Comparison of ENCODE assay signal across 24 cellular contexts in the genomic region with DNA sequence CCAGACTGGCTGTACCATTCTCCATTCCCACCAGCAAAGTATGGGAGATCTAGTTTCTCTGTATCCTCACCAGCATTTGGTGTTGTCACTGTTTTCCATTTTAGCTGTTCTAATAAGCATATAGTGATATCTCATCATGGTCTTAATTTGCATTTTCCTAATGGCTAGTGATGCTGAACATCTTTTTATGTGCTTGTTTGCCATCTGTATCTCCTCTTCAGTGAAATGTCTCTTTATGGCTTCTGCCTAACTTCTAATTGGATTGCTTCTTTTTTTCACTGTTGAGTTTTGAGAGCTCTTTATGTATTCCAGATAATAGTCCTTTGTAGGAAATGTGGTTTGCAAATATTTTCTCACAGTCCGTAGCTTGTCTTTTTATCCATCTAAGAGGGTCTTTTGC. TPM values are rescaled to one million over a fixed set of nuclear protein-coding genes. Genes with fewer than 3 reads are reported as not detected.
DNase-seq lines count a peak whose midpoint lies in the region; ATAC-seq, FAIRE-seq and TF ChIP-seq lines count a peak whose summit lies in the region.
"Had no signal": no experiment of that assay in that cellular context is flagged by ENCODE, and none has a peak within 500 bp of the region (broad histone marks: within the 10 kb centered on the region; RNA-seq: fewer than 3 reads in every experiment).

No MANE protein-coding gene starts in this region.

- H3K27ac Mint-ChIP-seq in HFFc6, result no peak overlapping the region
- H3K27ac Mint-ChIP-seq: CD4-positive, alpha-beta T cell had no signal

- H3K79me2 ChIP-seq in DOHH2 (ENCODE audit: control insufficient read depth, low read length) (no peaks in the 10 kb centered on the region), K562 (ENCODE audit: control insufficient read depth, insufficient read depth, low read length) (no peaks in the 10 kb centered on the region)

- H3K4me3 ChIP-seq in DOHH2 (ENCODE audit: low read length), result no peak overlapping the region
- H3K4me3 ChIP-seq in K562, result no peak overlapping the region
- H3K4me3 ChIP-seq: BLaER1 treated with 17β-estradiol and CSF1 and Interleukin-3, amounts not matched to agents 10 nM and 100 nM; GM12878; GM23248 had no signal

- TF ChIP-seq CTCF in DOHH2 (IDR thresholded peaks at IDR 0.05; ENCODE audit: low read depth, low read length, poor library complexity, severe bottlenecking) (no peak), K562 (IDR thresholded peaks at IDR 0.05 in 2 of 3, conservative IDR thresholded peaks at IDR 0.05 in 1 of 3; ENCODE audit: insufficient read depth in 2 of 3, low read depth in 1 of 3, low read length in 3 of 3) (no peak), HFFc6 (IDR thresholded peaks at IDR 0.05) (no peak)

- TF ChIP-seq RAD21 in K562 (CRISPR knock-in tag; conservative IDR thresholded peaks at IDR 0.05 in 1 of 2, IDR thresholded peaks at IDR 0.05 in 1 of 2), result no peak

- H4K20me1 ChIP-seq in DOHH2 (ENCODE audit: control insufficient read depth, insufficient read depth, low read depth, low read length), result no peaks in the 10 kb centered on the region
- H4K20me1 ChIP-seq in K562 (replicated peaks; ENCODE audit: control insufficient read depth, insufficient read depth, low read length), result no peaks in the 10 kb centered on the region; the same call in 1 of the 2 replicates
- H4K20me1 ChIP-seq: BLaER1 treated with 17β-estradiol and CSF1 and Interleukin-3, amounts not matched to agents 10 nM and 100 nM had no signal

- no peak overlapping the region for H2AFZ ChIP-seq in K562 (ENCODE audit: low read depth, low read length)
- H2AFZ ChIP-seq: GM23248 had no signal

- H3K4me1 Mint-ChIP-seq in HFFc6 (ENCODE audit: low read depth), result peaks cover 20% of the 10 kb centered on the region
- H3K4me1 Mint-ChIP-seq: CD14-positive monocyte had no signal

- H3K9ac ChIP-seq in K562 (ENCODE audit: insufficient read depth in 1 of 2, low read depth in 2 of 2, low read length in 2 of 2), result no peak overlapping the region
- H3K9ac ChIP-seq: BLaER1 treated with 17β-estradiol and CSF1 and Interleukin-3, amounts not matched to agents 10 nM and 100 nM; GM23248 had no signal

- no peak for FAIRE-seq in K562 (lab: Jason Lieb, UNC)
- FAIRE-seq: D721Med, GM12878, GM19239, H1 had no signal

- no peaks in the 10 kb centered on the region for H3K36me3 Mint-ChIP-seq in HFFc6 (ENCODE audit: low read depth)
- H3K36me3 Mint-ChIP-seq: CD14-positive monocyte; CD8-positive, alpha-beta memory T cell had no signal

- no TSS peak for BruUV-seq in K562 (replicated peaks; lab: Mats Ljungman, UMichigan)

- TF ChIP-seq EP300 in K562 (IDR thresholded peaks at IDR 0.05; ENCODE audit: low read length), result no peak

- peak; percentile 57 for DNase-seq in NCI-H524 treated with DMSO at 0.1 percent for 48 hours (lab: John Stamatoyannopoulos, UW)
- no peak for DNase-seq in K562 (ENCODE audit: extremely low read depth in 1 of 4, low spot score in 3 of 4)
- DNase-seq in posterior cingulate gyrus, result no peak
- no peak for DNase-seq in DMS153 treated with DMSO at 0.1 percent for 48 hours (lab: John Stamatoyannopoulos, UW; ENCODE audit: unreplicated experiment)
- no peak for DNase-seq in NCI-H128 (lab: John Stamatoyannopoulos, UW; ENCODE audit: unreplicated experiment)
- DNase-seq in HFFc6, result no peak
- DNase-seq: BE2C; CD4-positive, alpha-beta T cell; CD8-positive, alpha-beta memory T cell; DMS 273 treated with DMSO at 0.1 percent for 48 hours; DMS53; DND-41; EL; GDM1; GM23248; H7 had no signal

- no peaks in the 10 kb centered on the region for H3K9me3 Mint-ChIP-seq in HFFc6
- H3K9me3 Mint-ChIP-seq: CD4-positive, alpha-beta T cell; CD8-positive, alpha-beta memory T cell had no signal

- H3K36me3 ChIP-seq in DOHH2 (ENCODE audit: control insufficient read depth, low read length) (no peaks in the 10 kb centered on the region), K562 (ENCODE audit: control insufficient read depth, insufficient read depth, low read length) (no peaks in the 10 kb centered on the region)
- H3K36me3 ChIP-seq: BE2C had no signal

- no peaks in the 10 kb centered on the region for H3K9me3 ChIP-seq in DOHH2 (ENCODE audit: control insufficient read depth, insufficient read depth, low read length)
- no peaks in the 10 kb centered on the region for H3K9me3 ChIP-seq in K562 (replicated peaks; ENCODE audit: control insufficient read depth, insufficient read depth, low read depth, low read length)
- H3K9me3 ChIP-seq: BE2C had no signal

- H3K27ac ChIP-seq in DOHH2 (ENCODE audit: low read depth, low read length) (no peak overlapping the region), K562 (ENCODE audit: extremely low read depth, low read depth, low read length) (no peak overlapping the region)
- H3K27ac ChIP-seq: BLaER1 treated with 17β-estradiol and CSF1 and Interleukin-3, amounts not matched to agents 10 nM and 100 nM; GM23248 had no signal

- 0% methylated on average over 1 of the region's 1 CpG for WGBS in K562 (ENCODE audit: insufficient coverage, low coverage, missing lambda C conversion rate)

- no peak overlapping the region for H3K4me3 Mint-ChIP-seq in HFFc6
- H3K4me3 Mint-ChIP-seq: CD14-positive monocyte; CD4-positive, alpha-beta T cell; CD8-positive, alpha-beta memory T cell had no signal

- CTCF ChIA-PET in K562 (lab: Yijun Ruan, JAX; ENCODE audit: low intra/inter-chr PET ratio), result no interaction called here

- H3F3A ChIP-seq in DOHH2 (ENCODE audit: control insufficient read depth, insufficient read depth), result no peaks in the 10 kb centered on the region

- H3K4me1 ChIP-seq in DOHH2 (ENCODE audit: control insufficient read depth, low read length) (peaks cover 32% of the 10 kb centered on the region), K562 (replicated peaks in 1 of 2; ENCODE audit: control insufficient read depth in 2 of 2, insufficient read depth in 2 of 2, low read length in 2 of 2) (no peaks in the 10 kb centered on the region)
- H3K4me1 ChIP-seq: BE2C had no signal

- POLR2A ChIA-PET in K562 (lab: Yijun Ruan, JAX), result no interaction called here

- ATAC-seq in K562, result no peak
- ATAC-seq: GM12878, HCT116 had no signal

- in situ Hi-C loops in K562 (cut with MboI), result no loop called here

- H3K9me1 ChIP-seq in K562 (ENCODE audit: control insufficient read depth, insufficient read depth, low read length), result no peaks in the 10 kb centered on the region

- no peaks in the 10 kb centered on the region for H3K27me3 ChIP-seq in DOHH2 (ENCODE audit: control insufficient read depth, low read length)
- H3K27me3 ChIP-seq in K562 (ENCODE audit: control insufficient read depth in 2 of 2, insufficient read depth in 2 of 2, low read length in 2 of 2), result peaks cover 5 to 26% of the 10 kb centered on the region in 2 experiments
- H3K27me3 ChIP-seq: BE2C; BLaER1 treated with 17β-estradiol and CSF1 and Interleukin-3, amounts not matched to agents 10 nM and 100 nM had no signal

- H3K4me2 ChIP-seq in DOHH2 (ENCODE audit: low read length) (peak overlapping the region; percentile 20), K562 (ENCODE audit: insufficient read depth, low read length) (no peak overlapping the region)

- intact Hi-C loops in K562 (cut with micrococcal nuclease) (no loop called here), posterior cingulate gyrus (cut with DNase I) (no loop called here)

- no peaks in the 10 kb centered on the region for H3K9me2 ChIP-seq in DOHH2 (replicated peaks; ENCODE audit: control insufficient read depth, low read length)

- TF ChIP-seq POLR2A in K562 (conservative IDR thresholded peaks at IDR 0.05), result no peak

- peaks cover 4% of the 10 kb centered on the region; the same call in 1 of the 2 replicates for H3K27me3 Mint-ChIP-seq in HFFc6 (ENCODE audit: insufficient read depth)

TF ChIP-seq in K562, 482 proteins besides CTCF, POLR2A, EP300 and RAD21 (continues in another document):
- TF ChIP-seq, protein P1, sequence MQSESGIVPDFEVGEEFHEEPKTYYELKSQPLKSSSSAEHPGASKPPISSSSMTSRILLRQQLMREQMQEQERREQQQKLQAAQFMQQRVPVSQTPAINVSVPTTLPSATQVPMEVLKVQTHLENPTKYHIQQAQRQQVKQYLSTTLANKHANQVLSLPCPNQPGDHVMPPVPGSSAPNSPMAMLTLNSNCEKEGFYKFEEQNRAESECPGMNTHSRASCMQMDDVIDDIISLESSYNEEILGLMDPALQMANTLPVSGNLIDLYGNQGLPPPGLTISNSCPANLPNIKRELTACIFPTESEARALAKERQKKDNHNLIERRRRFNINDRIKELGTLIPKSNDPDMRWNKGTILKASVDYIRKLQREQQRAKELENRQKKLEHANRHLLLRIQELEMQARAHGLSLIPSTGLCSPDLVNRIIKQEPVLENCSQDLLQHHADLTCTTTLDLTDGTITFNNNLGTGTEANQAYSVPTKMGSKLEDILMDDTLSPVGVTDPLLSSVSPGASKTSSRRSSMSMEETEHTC (IDR thresholded peaks at IDR 0.05), result no peak

RNA-seq across cellular contexts. Expression of a gene that starts 18.9 kb away (rescaled TPM):
- 1.2 and 1.6 TPM in 2 replicates for total RNA-seq in K562 (2011; cell fraction: chromatin; rRNA removed; ENCODE audit: low replicate concordance)
- 2.5 and 3.7 TPM in 2 replicates for total RNA-seq in K562 (2011; cell fraction: nucleolus; rRNA removed)
- total RNA-seq in K562 (2011; cell fraction: nucleoplasm; rRNA removed), result 1.1 and 2.7 TPM in 2 replicates
- 2.0 and 3.2 TPM in 2 replicates for total RNA-seq in K562 (2014; rRNA removed)
- total RNA-seq in K562 (2014; rRNA removed; fragmentation: Illumina TruSeq; extraction: Trizol), result 0.10 and 0.22 TPM in 2 replicates
- 0.62 and 0.79 TPM in 2 replicates for total RNA-seq in K562 (2015; rRNA removed; fragmentation: Illumina TruSeq; extraction: Trizol)
- 1.7 and 2.8 TPM in 2 replicates for total RNA-seq in K562 (2021)
- 0.47 and 1.5 TPM in 2 replicates for polyA plus RNA-seq in K562 (2011; rRNA removed)
- 1.5 and 2.1 TPM in 2 replicates for polyA plus RNA-seq in K562 (2011; cell fraction: cytosol; rRNA removed)
- 2.0 TPM in 2 replicates for polyA plus RNA-seq in K562 (2011; cell fraction: nucleus; rRNA removed)
- 1.5 and 2.9 TPM in 2 replicates for polyA plus RNA-seq in K562 (2012)
- polyA plus RNA-seq in K562 (2014; fragmentation: Illumina TruSeq; extraction: Trizol), result 0.97 and 2.2 TPM in 2 replicates
- under 1 TPM in 1 of 2 experiments, not detected in 1; 0.04 TPM for polyA plus RNA-seq in K562 (2014; fragmentation: Nextera tagmentation; extraction: Ambion mirVana)
- polyA plus RNA-seq in K562 (2014; rRNA removed), result 1.6 and 2.2 TPM in 2 replicates
- polyA minus RNA-seq in K562 (2011; rRNA and poly(A)+ RNA removed), result 0.32 and 0.57 TPM in 2 replicates
- polyA minus RNA-seq in K562 (2011; cell fraction: cytosol; rRNA and poly(A)+ RNA removed), result 1.4 and 2.1 TPM in 2 replicates
- polyA minus RNA-seq in K562 (2011; cell fraction: nucleus; rRNA and poly(A)+ RNA removed), result 1.4 and 1.6 TPM in 2 replicates
- total RNA-seq in HFFc6 (2021; fragmentation: NEBNext Ultra II Directional; extraction: Animal tissue kit (Norgen Biotek cat#: 25700)), result 10 to 100 TPM; 22.6 to 26.1 (median 23.5) TPM

Comparison
In these comparisons a context has a peak if more than half of its experiments do, and no peak if none do; other contexts are left out.
1. RNA of a gene that starts 18.9 kb away (total RNA-seq): 22.6 to 26.1 TPM in HFFc6; 0.10 to 3.7 TPM in K562; every median in the first group is over 4 times any median in the second.